In genomic region chr20:45969712-45970634, GRCh38 we compare ENCODE assay signal across 8 cellular contexts. TPM values are rescaled to one million over a fixed set of nuclear protein-coding genes. Genes with fewer than 3 reads are reported as not detected.
DNase-seq lines count a peak whose midpoint lies in the region; ATAC-seq and TF ChIP-seq lines count a peak whose summit lies in the region.

No MANE protein-coding gene starts in this region.

- peak; percentile 37 for DNase-seq in activated naive CD4-positive, alpha-beta T cell treated with anti-CD3 and anti-CD28 coated beads for 36 hours
- no peak for DNase-seq in activated naive CD4-positive, alpha-beta T cell treated with anti-CD3 and anti-CD28 coated beads, Interleukin-2, amount 50 U/mL, for 16 hours
- DNase-seq in NAMALWA (ENCODE audit: low spot score): peak; percentile 70
- peak in 2 of 34 experiments; percentile 20 to 24 for DNase-seq in T-cell
- peak; percentile 77 for DNase-seq in epithelial cell of esophagus (ENCODE audit: low read depth)
- DNase-seq in naive thymus-derived CD8-positive, alpha-beta T cell: peak in 3 of 10 donors; percentile 21 to 31 (median 23)
- DNase-seq in left colon: no peak

- H3K27me3 Mint-ChIP-seq in activated naive CD4-positive, alpha-beta T cell treated with anti-CD3 and anti-CD28 coated beads for 36 hours (ENCODE audit: low read depth): no peaks in the 10 kb centered on the region
- H3K27me3 Mint-ChIP-seq in T-cell: peaks cover 0 to 3% of the 10 kb centered on the region in 2 donors
- peaks cover 0 to 5% (median 0%) of the 10 kb centered on the region in 5 donors for H3K27me3 Mint-ChIP-seq in naive thymus-derived CD8-positive, alpha-beta T cell

- H3K9me3 Mint-ChIP-seq in activated naive CD4-positive, alpha-beta T cell treated with anti-CD3 and anti-CD28 coated beads for 36 hours: no peaks in the 10 kb centered on the region
- no peaks in the 10 kb centered on the region for H3K9me3 Mint-ChIP-seq in T-cell
- H3K9me3 Mint-ChIP-seq in naive thymus-derived CD8-positive, alpha-beta T cell: peaks cover 0 to 4% (median 0%) of the 10 kb centered on the region in 9 donors

- H3K4me3 ChIP-seq in epithelial cell of esophagus (ENCODE audit: low read length): peak overlapping the region; percentile 98

- peaks cover 18% of the 10 kb centered on the region for H3K4me1 Mint-ChIP-seq in activated naive CD4-positive, alpha-beta T cell treated with anti-CD3 and anti-CD28 coated beads for 36 hours (ENCODE audit: low read depth)
- peaks cover 27 to 33% (median 29%) of the 10 kb centered on the region in 3 donors for H3K4me1 Mint-ChIP-seq in T-cell
- H3K4me1 Mint-ChIP-seq in naive thymus-derived CD8-positive, alpha-beta T cell: peaks cover 12 to 26% (median 23%) of the 10 kb centered on the region in 4 donors

- CTCF ChIA-PET in activated naive CD4-positive, alpha-beta T cell treated with anti-CD3 and anti-CD28 coated beads for 36 hours (lab: Charles Lee): interaction anchor here (0.6 to 5.8 kb wide), 45 partner anchors 9 to 433 kb away, joined by 3 to 62 read pairs (median 5); partner anchors contain the start of gene ZSWIM1
- CTCF ChIA-PET in T-cell (lab: Charles Lee): interaction anchor here (0.6 to 2.9 kb wide), 32 partner anchors 9 to 1320 kb away, joined by 3 to 17 read pairs (median 4); partner anchors contain the start of genes ZSWIM1 (in 2 of the 2), ACOT8 (in 1 of the 2), DNTTIP1 (in 1 of the 2) and PCIF1 (in 1 of the 2)

- POLR2A ChIA-PET in T-cell (lab: Charles Lee): interaction anchor here (1.1 to 3.0 kb wide), 6 partner anchors 8 to 36 kb away, joined by 4 to 23 read pairs (median 8); partner anchors contain the start of gene PCIF1 (in 1 of the 2)
- POLR2A ChIA-PET in naive thymus-derived CD8-positive, alpha-beta T cell (lab: Charles Lee): interaction anchor here (0.6 to 8.6 kb wide), 21 partner anchors 8 to 964 kb away, joined by 3 to 216 read pairs (median 5); partner anchors contain the start of genes ACOT8, CTSA, DNTTIP1 and NEURL2

- peak overlapping the region; percentile 93 for H3K4me3 Mint-ChIP-seq in activated naive CD4-positive, alpha-beta T cell treated with anti-CD3 and anti-CD28 coated beads for 36 hours
- H3K4me3 Mint-ChIP-seq in T-cell: peak overlapping the region; percentile 81 to 82 (median 81)
- peak overlapping the region; percentile 89 to 98 (median 95) for H3K4me3 Mint-ChIP-seq in naive thymus-derived CD8-positive, alpha-beta T cell

- intact Hi-C loops in activated naive CD4-positive, alpha-beta T cell treated with anti-CD3 and anti-CD28 coated beads for 36 hours (cut with micrococcal nuclease): loop anchor here (2.0 to 5.0 kb wide), 3 partner anchors 89 to 1003 kb away; partner anchors contain the start of genes STK4 and ZSWIM1
- intact Hi-C loops in left colon (cut with DNase I, micrococcal nuclease): loop anchor here in 1 of 2 donors (10.0 kb wide), 1 partner anchor 165 kb away; no protein-coding TSS in a partner anchor

- TF ChIP-seq CTCF in epithelial cell of esophagus (IDR thresholded peaks at IDR 0.05; ENCODE audit: insufficient read depth, low read depth, low read length, missing control alignments): peak; percentile 78

- peak overlapping the region; percentile 28 for H3K27ac Mint-ChIP-seq in activated naive CD4-positive, alpha-beta T cell treated with anti-CD3 and anti-CD28 coated beads for 36 hours
- peak overlapping the region; percentile 87 to 100 for H3K27ac Mint-ChIP-seq in T-cell
- H3K27ac Mint-ChIP-seq in naive thymus-derived CD8-positive, alpha-beta T cell: peak overlapping the region; percentile 86 to 100 (median 100)

- ATAC-seq in T-cell (replicated peaks in 1 of 4) (no peak), GM19467 (IDR thresholded peaks at IDR 0.05; ENCODE audit: unreplicated experiment) (no peak), left colon (no peak)
- no peak for ATAC-seq in naive thymus-derived CD8-positive, alpha-beta T cell

- H3K36me3 Mint-ChIP-seq in activated naive CD4-positive, alpha-beta T cell treated with anti-CD3 and anti-CD28 coated beads for 36 hours (ENCODE audit: low read depth): peaks cover 12% of the 10 kb centered on the region
- peaks cover 14% of the 10 kb centered on the region for H3K36me3 Mint-ChIP-seq in T-cell
- peaks cover 0 to 36% (median 0%) of the 10 kb centered on the region in 3 donors for H3K36me3 Mint-ChIP-seq in naive thymus-derived CD8-positive, alpha-beta T cell

RNA-seq across cellular contexts. Expression of gene ZNF335, which starts 2.0 kb away (rescaled TPM):
- 10 to 100 TPM; 26.8 to 28.0 TPM for total RNA-seq in activated naive CD4-positive, alpha-beta T cell treated with anti-CD3 and anti-CD28 coated beads for 36 hours
- total RNA-seq in T-cell: 100 to 1,000 TPM in 1 of 5 donors, 10 to 100 TPM in 4; 58.6 to 106 (median 68.3) TPM
- total RNA-seq in naive thymus-derived CD8-positive, alpha-beta T cell: 10 to 100 TPM; 53.1 to 56.2 TPM
- polyA plus RNA-seq in naive thymus-derived CD8-positive, alpha-beta T cell: 10 to 100 TPM in 1 of 3 donors, 1 to 10 TPM in 2; 6.4 to 13.2 (median 7.8) TPM
- 10 to 100 TPM; 14.8 to 18.2 TPM for total RNA-seq in left colon

RNA-seq across cellular contexts. Expression of gene PCIF1, which starts 35.5 kb away (rescaled TPM):
- 10 to 100 TPM; 39.2 to 39.5 TPM for total RNA-seq in activated naive CD4-positive, alpha-beta T cell treated with anti-CD3 and anti-CD28 coated beads for 36 hours
- total RNA-seq in T-cell (10 to 100 TPM; 74.4 to 78.7 (median 74.6) TPM), left colon (10 to 100 TPM; 27.2 to 32.1 TPM)
- total RNA-seq in naive thymus-derived CD8-positive, alpha-beta T cell: 10 to 100 TPM; 77.7 to 83.3 TPM
- 10 to 100 TPM; 60.8 to 94.2 (median 78.7) TPM for polyA plus RNA-seq in naive thymus-derived CD8-positive, alpha-beta T cell

RNA-seq across cellular contexts. Expression of gene MMP9, which starts 38.7 kb away (rescaled TPM):
- total RNA-seq in activated naive CD4-positive, alpha-beta T cell treated with anti-CD3 and anti-CD28 coated beads for 36 hours: not detected
- total RNA-seq in T-cell (1 to 10 TPM in 2 of 5 donors, under 1 TPM in 3; 0.15 to 3.4 (median 0.47) TPM), left colon (1 to 10 TPM in 1 of 2 donors, under 1 TPM in 1; 0.31 to 2.1 TPM)
- 1 to 10 TPM in 1 of 2 experiments, under 1 TPM in 1; 0.75 to 1.3 TPM for total RNA-seq in naive thymus-derived CD8-positive, alpha-beta T cell
- not detected for polyA plus RNA-seq in naive thymus-derived CD8-positive, alpha-beta T cell

RNA-seq across cellular contexts. Expression of gene PLTP, which starts 58.0 kb away (rescaled TPM):
- total RNA-seq in activated naive CD4-positive, alpha-beta T cell treated with anti-CD3 and anti-CD28 coated beads for 36 hours: 1 to 10 TPM; 4.3 to 4.8 TPM
- total RNA-seq in T-cell (1 to 10 TPM in 3 of 5 donors, under 1 TPM in 1, not detected in 1; 0.35 to 1.7 (median 1.4) TPM), left colon (10 to 100 TPM; 14.7 to 49.5 TPM)
- total RNA-seq in naive thymus-derived CD8-positive, alpha-beta T cell: under 1 TPM in 1 of 2 experiments, not detected in 1; 0.27 TPM
- 1 to 10 TPM in 1 of 3 donors, under 1 TPM in 2; 0.18 to 2.2 (median 0.68) TPM for polyA plus RNA-seq in naive thymus-derived CD8-positive, alpha-beta T cell

RNA-seq across cellular contexts. Expression of gene SLC12A5, which starts 59.0 kb away (rescaled TPM):
- total RNA-seq in activated naive CD4-positive, alpha-beta T cell treated with anti-CD3 and anti-CD28 coated beads for 36 hours: not detected
- under 1 TPM in 1 of 5 donors, not detected in 4; 0.05 TPM for total RNA-seq in T-cell
- total RNA-seq in naive thymus-derived CD8-positive, alpha-beta T cell: 1 to 10 TPM; 1.0 to 1.5 TPM
- under 1 TPM in 1 of 3 donors, not detected in 2; 0.83 TPM for polyA plus RNA-seq in naive thymus-derived CD8-positive, alpha-beta T cell
- 1 to 10 TPM in 1 of 2 donors, not detected in 1; 1.6 TPM for total RNA-seq in left colon

Comparison
In these comparisons a context has a peak if more than half of its experiments do, and no peak if none do; other contexts are left out.
1. DNase-seq: peak in activated naive CD4-positive, alpha-beta T cell treated with anti-CD3 and anti-CD28 coated beads for 36 hours (single experiment), NAMALWA (single experiment) and epithelial cell of esophagus (single experiment); none in activated naive CD4-positive, alpha-beta T cell treated with anti-CD3 and anti-CD28 coated beads, Interleukin-2, amount 50 U/mL, for 16 hours (single experiment) and left colon (0 of 2).
2. H3K27ac Mint-ChIP-seq: peak in every context shown above with its lines; median percentile 100 in naive thymus-derived CD8-positive, alpha-beta T cell; 94 in T-cell; 28 in activated naive CD4-positive, alpha-beta T cell treated with anti-CD3 and anti-CD28 coated beads for 36 hours.
3. Peak in every context shown above with its lines, with median percentiles within 50 percentile points of each other: H3K4me3 Mint-ChIP-seq.